8 cellular contexts compared by ENCODE assay signal in the genomic region with DNA sequence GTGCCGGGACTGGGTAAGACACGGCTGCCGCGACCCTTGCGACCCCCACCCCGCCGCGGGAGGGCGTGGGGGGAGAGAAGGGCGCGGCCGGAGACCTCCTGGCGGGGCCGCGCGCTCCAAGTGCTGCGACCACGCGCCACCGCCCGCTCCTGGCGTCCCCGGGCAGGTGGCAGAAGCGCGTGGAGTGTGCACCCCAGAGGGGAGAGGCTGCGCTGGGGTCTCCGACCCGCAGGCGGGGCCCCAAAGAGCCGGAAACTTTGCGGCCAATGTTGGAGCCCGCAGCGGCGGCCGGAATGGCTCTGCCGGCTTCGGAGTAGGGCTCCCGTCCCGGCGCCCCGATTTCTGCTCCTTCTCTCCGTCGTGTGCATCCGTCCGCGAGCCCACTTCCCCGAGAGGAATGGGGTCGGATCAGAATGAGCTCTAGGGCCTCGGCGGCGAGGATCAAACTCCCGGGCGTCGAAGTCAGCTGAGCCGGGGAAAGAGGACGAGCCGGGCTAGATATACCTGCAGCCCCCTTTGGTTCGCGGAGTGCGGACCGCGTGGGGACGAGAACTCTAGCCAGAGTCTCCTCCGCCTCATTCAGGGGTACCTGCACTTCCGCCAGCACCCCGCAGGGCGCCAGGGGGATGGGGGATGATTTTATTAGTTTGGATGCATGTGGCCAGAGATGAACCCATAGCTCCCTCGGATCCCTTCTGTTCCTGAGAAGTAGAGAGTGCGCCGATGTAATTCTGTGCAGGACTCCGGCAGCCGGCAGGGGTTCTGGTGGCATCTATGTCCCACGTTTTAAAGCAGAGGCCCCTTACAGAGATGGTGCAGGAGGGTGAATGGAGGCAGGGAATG. TPM values are rescaled to one million over a fixed set of nuclear protein-coding genes. Genes with fewer than 3 reads are reported as not detected.
DNase-seq lines count a peak whose midpoint lies in the region; ATAC-seq and TF ChIP-seq lines count a peak whose summit lies in the region.

No MANE protein-coding gene starts in this region.

- no peaks in the 10 kb centered on the region for H3K4me1 Mint-ChIP-seq in Calu3 (ENCODE audit: low read depth, unreplicated experiment)
- H3K4me1 Mint-ChIP-seq in naive B cell, result peaks cover 13 to 17% (median 16%) of the 10 kb centered on the region in 3 donors

- H3K27ac ChIP-seq in caudate nucleus (ENCODE audit: low read depth, low read length), result peak overlapping the region; percentile 26

- H3K4me3 Mint-ChIP-seq in Calu3 (ENCODE audit: low read depth, unreplicated experiment) (peak overlapping the region; percentile 51), naive B cell (peak overlapping the region; percentile 80 to 91 (median 86))

- intact Hi-C loops in Calu3 (cut with micrococcal nuclease; ENCODE audit: unreplicated experiment), result loop anchor here (5.0 kb wide), 1 partner anchor 127 kb away; no protein-coding TSS in a partner anchor

- ATAC-seq in naive B cell (ENCODE audit: low read depth in 2 of 2), result peak; percentile 15 to 19

- TF ChIP-seq CTCF in Calu3 (IDR thresholded peaks at IDR 0.05; ENCODE audit: unreplicated experiment), result no peak
- TF ChIP-seq CTCF in NB4 (IDR thresholded peaks at IDR 0.05; ENCODE audit: low read depth, low read length), result no peak

- no TSS peak for BruUV-seq in Calu3 (replicated peaks; lab: Mats Ljungman, UMichigan)

- H3K36me3 Mint-ChIP-seq in Calu3 (ENCODE audit: insufficient read depth, unreplicated experiment), result peaks cover 3% of the 10 kb centered on the region
- no peaks in the 10 kb centered on the region for H3K36me3 Mint-ChIP-seq in naive B cell

- H3K9me3 Mint-ChIP-seq in Calu3 (ENCODE audit: low read depth, unreplicated experiment) (no peaks in the 10 kb centered on the region), naive B cell (no peaks in the 10 kb centered on the region)

- H3K27me3 Mint-ChIP-seq in Calu3 (ENCODE audit: unreplicated experiment), result peaks cover 80% of the 10 kb centered on the region
- peaks cover 43 to 60% (median 53%) of the 10 kb centered on the region in 3 donors for H3K27me3 Mint-ChIP-seq in naive B cell

- no peak for DNase-seq in Calu3
- DNase-seq in NB4 (ENCODE audit: low read depth), result peak; percentile 12
- DNase-seq in caudate nucleus (lab: John Stamatoyannopoulos, UW), result no peak
- DNase-seq in naive B cell, result peak; percentile 20
- DNase-seq in inferior parietal cortex (ENCODE audit: extremely low spot score), result no peak
- no peak for DNase-seq in effector CD8-positive, alpha-beta T cell (lab: John Stamatoyannopoulos, UW)
- DNase-seq in EL, result no peak
- DNase-seq in medulla oblongata (ENCODE audit: extremely low spot score), result no peak

- H3K4me3 ChIP-seq in NB4 (ENCODE audit: low read depth, low read length), result no peak overlapping the region

- no peak overlapping the region for H3K27ac Mint-ChIP-seq in Calu3 (ENCODE audit: unreplicated experiment)
- H3K27ac Mint-ChIP-seq in naive B cell, result peak overlapping the region in 2 of 6 donors; percentile 14 to 28

- TF ChIP-seq POLR2A in NB4 (IDR thresholded peaks at IDR 0.05; ENCODE audit: extremely low read depth, insufficient read length), result no peak

- CTCF ChIA-PET in Calu3 (lab: Charles Lee), result interaction anchor here (1.1 to 2.9 kb wide), 4 partner anchors 22 to 125 kb away, joined by 3 to 12 read pairs (median 3); no protein-coding TSS in a partner anchor

RNA-seq across cellular contexts. Expression of gene STUM, which starts 0.8 kb away (rescaled TPM):
- not detected in 2 replicates for total RNA-seq in Calu3 (2022)
- under 1 TPM in 1 of 6 donors, not detected in 5; 0.04 TPM for polyA plus RNA-seq in naive B cell (ENCODE audit: low read depth in 6 of 6)

Comparison
In these comparisons a context has a peak if more than half of its experiments do, and no peak if none do; other contexts are left out.
1. DNase-seq: peak in NB4 (single experiment) and naive B cell (single experiment); none in Calu3 (single experiment), caudate nucleus (0 of 61), inferior parietal cortex (single experiment), effector CD8-positive, alpha-beta T cell (single experiment), EL (single experiment) and medulla oblongata (single experiment).